In the genomic region with DNA sequence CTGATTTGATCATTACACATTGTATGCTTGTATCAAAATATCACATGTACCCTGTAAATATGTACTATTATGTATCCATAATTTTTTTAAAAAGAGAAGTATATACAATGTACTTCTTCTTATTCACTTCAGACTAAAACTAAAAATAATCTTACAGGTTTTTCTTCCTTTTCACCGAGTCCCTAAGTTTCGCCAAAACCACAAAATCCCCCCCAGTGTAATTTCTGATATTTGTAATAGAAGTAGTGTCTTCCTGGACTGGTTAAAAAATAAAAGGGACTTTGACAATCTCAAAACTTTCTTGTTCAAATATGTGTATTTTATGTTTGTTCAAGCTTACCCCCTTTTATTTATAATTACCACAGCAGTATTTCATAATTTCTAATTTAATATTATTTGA, we compare ENCODE assay signal across 27 cellular contexts.
"Had no signal": no experiment of that assay in that cellular context is flagged by ENCODE, and none has a peak within 500 bp of the region (broad histone marks: within the 10 kb centered on the region; RNA-seq: fewer than 3 reads in every experiment).

No MANE protein-coding gene starts in this region.

- H3K4me3 Mint-ChIP-seq: activated naive CD8-positive, alpha-beta T cell; brain; neural progenitor cell; type B pancreatic cell had no signal

- H3K4me3 ChIP-seq: ascending aorta, coronary artery, esophagus squamous epithelium, heart right ventricle, neural progenitor cell, right atrium auricular region, thoracic aorta, uterus had no signal

- H3K9ac ChIP-seq: neural progenitor cell, parathyroid adenoma had no signal

- ATAC-seq: activated T-cell treated with anti-CD3 and anti-CD28 coated beads, Interleukin-2, amount 50 U/mL, for 72 hours; heart right ventricle; naive thymus-derived CD4-positive, alpha-beta T cell; stimulated activated naive CD8-positive, alpha-beta T cell treated with anti-CD3 and anti-CD28 coated beads, Interleukin-15, Interleukin-2, amounts not matched to agents 100 U/mL and 50 U/mL, for 24 hours had no signal

- H3K27ac ChIP-seq: ascending aorta, coronary artery, epithelial cell of prostate, esophagus squamous epithelium, heart right ventricle, neural progenitor cell, parathyroid adenoma, right atrium auricular region, thoracic aorta, uterus had no signal

- H3K4me2 ChIP-seq: neural progenitor cell had no signal

- H3K27ac Mint-ChIP-seq: neural progenitor cell, type B pancreatic cell had no signal

- H3K9me3 ChIP-seq: ascending aorta, esophagus squamous epithelium, heart right ventricle, right atrium auricular region, thoracic aorta, uterus had no signal

- H3K27me3 Mint-ChIP-seq: activated naive CD8-positive, alpha-beta T cell; brain; naive thymus-derived CD4-positive, alpha-beta T cell; type B pancreatic cell had no signal

- DNase-seq: activated CD4-positive, alpha-beta T cell treated with anti-CD3 and anti-CD28 coated beads for 4 hours; activated CD4-positive, alpha-beta T cell treated with anti-CD3 and anti-CD28 coated beads, Interleukin-2, amount 50 U/mL, for 4 hours; activated CD4-positive, CD25-positive, alpha-beta regulatory T cell; activated effector memory CD4-positive, alpha-beta T cell treated with Interleukin-2 at 50 U/mL for 16 hours; activated naive CD4-positive, alpha-beta T cell treated with Interleukin-2 at 50 U/mL for 16 hours; activated T-cell treated with anti-CD3 and anti-CD28 coated beads for 4 hours; activated T-cell treated with anti-CD3 and anti-CD28 coated beads, Interleukin-2, amount 50 U/mL, for 72 hours; esophagus squamous epithelium; foreskin melanocyte; heart right ventricle; midbrain; naive thymus-derived CD4-positive, alpha-beta T cell; occipital lobe; stimulated activated CD4-positive, alpha-beta T cell treated with anti-CD3 and anti-CD28 coated beads, Interleukin-15, amount 100 ng/mL, for 24 hours; stimulated activated CD4-positive, alpha-beta T cell treated with anti-CD3 and anti-CD28 coated beads, Interleukin-2, amount 100 ng/mL, for 24 hours; stimulated activated naive CD8-positive, alpha-beta T cell treated with anti-CD3 and anti-CD28 coated beads, Interleukin-15, Interleukin-2, amounts not matched to agents 100 U/mL and 50 U/mL, for 24 hours; uterus had no signal

- H3K9me3 Mint-ChIP-seq: activated T-cell treated with anti-CD3 and anti-CD28 coated beads, Interleukin-2, amount 50 U/mL, for 72 hours; type B pancreatic cell had no signal

- H3K4me1 ChIP-seq: neural progenitor cell had no signal

- H3K27me3 ChIP-seq: ascending aorta, esophagus squamous epithelium, heart right ventricle, neural progenitor cell, right atrium auricular region, uterus had no signal

- H3K36me3 ChIP-seq: ascending aorta, right atrium auricular region, thoracic aorta, uterus had no signal

- H2AFZ ChIP-seq: neural progenitor cell, parathyroid adenoma had no signal
